In the genomic region with DNA sequence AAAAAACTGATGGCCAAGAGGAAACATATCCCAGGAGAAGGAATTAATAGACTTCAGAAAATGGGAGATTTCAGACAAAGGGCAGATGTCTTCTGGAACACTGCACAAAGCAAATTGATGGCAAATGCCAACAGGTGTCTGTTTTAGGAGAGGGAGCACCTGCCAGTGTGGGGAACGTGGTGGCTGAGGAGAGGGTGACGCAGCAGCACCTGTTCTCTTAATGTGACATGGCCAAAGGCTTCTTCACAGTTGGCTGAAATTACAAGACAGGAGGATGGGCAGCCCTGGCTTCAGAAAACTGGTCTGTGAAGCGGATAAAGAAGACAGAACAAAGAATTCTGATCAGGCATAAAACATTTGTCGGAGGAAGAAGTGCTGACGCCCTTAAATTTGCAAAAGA, we compare ENCODE assay signal across 1 cellular context.
TF ChIP-seq lines count a peak whose summit lies in the region.

No MANE protein-coding gene starts in this region.

TF ChIP-seq in WTC11, 78 proteins besides CTCF, POLR2A, EP300 and RAD21 (continued from another document):
- TF ChIP-seq, protein P1, sequence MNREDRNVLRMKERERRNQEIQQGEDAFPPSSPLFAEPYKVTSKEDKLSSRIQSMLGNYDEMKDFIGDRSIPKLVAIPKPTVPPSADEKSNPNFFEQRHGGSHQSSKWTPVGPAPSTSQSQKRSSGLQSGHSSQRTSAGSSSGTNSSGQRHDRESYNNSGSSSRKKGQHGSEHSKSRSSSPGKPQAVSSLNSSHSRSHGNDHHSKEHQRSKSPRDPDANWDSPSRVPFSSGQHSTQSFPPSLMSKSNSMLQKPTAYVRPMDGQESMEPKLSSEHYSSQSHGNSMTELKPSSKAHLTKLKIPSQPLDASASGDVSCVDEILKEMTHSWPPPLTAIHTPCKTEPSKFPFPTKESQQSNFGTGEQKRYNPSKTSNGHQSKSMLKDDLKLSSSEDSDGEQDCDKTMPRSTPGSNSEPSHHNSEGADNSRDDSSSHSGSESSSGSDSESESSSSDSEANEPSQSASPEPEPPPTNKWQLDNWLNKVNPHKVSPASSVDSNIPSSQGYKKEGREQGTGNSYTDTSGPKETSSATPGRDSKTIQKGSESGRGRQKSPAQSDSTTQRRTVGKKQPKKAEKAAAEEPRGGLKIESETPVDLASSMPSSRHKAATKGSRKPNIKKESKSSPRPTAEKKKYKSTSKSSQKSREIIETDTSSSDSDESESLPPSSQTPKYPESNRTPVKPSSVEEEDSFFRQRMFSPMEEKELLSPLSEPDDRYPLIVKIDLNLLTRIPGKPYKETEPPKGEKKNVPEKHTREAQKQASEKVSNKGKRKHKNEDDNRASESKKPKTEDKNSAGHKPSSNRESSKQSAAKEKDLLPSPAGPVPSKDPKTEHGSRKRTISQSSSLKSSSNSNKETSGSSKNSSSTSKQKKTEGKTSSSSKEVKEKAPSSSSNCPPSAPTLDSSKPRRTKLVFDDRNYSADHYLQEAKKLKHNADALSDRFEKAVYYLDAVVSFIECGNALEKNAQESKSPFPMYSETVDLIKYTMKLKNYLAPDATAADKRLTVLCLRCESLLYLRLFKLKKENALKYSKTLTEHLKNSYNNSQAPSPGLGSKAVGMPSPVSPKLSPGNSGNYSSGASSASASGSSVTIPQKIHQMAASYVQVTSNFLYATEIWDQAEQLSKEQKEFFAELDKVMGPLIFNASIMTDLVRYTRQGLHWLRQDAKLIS (CRISPR knock-in tag; IDR thresholded peaks at IDR 0.05; ENCODE audit: borderline replicate concordance) = no peak
- TF ChIP-seq CREM (CRISPR knock-in tag; IDR thresholded peaks at IDR 0.05) = no peak
- TF ChIP-seq, protein P2, sequence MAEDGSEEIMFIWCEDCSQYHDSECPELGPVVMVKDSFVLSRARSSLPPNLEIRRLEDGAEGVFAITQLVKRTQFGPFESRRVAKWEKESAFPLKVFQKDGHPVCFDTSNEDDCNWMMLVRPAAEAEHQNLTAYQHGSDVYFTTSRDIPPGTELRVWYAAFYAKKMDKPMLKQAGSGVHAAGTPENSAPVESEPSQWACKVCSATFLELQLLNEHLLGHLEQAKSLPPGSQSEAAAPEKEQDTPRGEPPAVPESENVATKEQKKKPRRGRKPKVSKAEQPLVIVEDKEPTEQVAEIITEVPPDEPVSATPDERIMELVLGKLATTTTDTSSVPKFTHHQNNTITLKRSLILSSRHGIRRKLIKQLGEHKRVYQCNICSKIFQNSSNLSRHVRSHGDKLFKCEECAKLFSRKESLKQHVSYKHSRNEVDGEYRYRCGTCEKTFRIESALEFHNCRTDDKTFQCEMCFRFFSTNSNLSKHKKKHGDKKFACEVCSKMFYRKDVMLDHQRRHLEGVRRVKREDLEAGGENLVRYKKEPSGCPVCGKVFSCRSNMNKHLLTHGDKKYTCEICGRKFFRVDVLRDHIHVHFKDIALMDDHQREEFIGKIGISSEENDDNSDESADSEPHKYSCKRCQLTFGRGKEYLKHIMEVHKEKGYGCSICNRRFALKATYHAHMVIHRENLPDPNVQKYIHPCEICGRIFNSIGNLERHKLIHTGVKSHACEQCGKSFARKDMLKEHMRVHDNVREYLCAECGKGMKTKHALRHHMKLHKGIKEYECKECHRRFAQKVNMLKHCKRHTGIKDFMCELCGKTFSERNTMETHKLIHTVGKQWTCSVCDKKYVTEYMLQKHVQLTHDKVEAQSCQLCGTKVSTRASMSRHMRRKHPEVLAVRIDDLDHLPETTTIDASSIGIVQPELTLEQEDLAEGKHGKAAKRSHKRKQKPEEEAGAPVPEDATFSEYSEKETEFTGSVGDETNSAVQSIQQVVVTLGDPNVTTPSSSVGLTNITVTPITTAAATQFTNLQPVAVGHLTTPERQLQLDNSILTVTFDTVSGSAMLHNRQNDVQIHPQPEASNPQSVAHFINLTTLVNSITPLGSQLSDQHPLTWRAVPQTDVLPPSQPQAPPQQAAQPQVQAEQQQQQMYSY (CRISPR knock-in tag; IDR thresholded peaks at IDR 0.05) = no peak
- TF ChIP-seq, protein P3, sequence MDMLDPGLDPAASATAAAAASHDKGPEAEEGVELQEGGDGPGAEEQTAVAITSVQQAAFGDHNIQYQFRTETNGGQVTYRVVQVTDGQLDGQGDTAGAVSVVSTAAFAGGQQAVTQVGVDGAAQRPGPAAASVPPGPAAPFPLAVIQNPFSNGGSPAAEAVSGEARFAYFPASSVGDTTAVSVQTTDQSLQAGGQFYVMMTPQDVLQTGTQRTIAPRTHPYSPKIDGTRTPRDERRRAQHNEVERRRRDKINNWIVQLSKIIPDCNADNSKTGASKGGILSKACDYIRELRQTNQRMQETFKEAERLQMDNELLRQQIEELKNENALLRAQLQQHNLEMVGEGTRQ (CRISPR knock-in tag; IDR thresholded peaks at IDR 0.05) = no peak
- TF ChIP-seq NR3C1 (CRISPR knock-in tag; conservative IDR thresholded peaks at IDR 0.05; ENCODE audit: low read depth) = no peak
- TF ChIP-seq, protein P4, sequence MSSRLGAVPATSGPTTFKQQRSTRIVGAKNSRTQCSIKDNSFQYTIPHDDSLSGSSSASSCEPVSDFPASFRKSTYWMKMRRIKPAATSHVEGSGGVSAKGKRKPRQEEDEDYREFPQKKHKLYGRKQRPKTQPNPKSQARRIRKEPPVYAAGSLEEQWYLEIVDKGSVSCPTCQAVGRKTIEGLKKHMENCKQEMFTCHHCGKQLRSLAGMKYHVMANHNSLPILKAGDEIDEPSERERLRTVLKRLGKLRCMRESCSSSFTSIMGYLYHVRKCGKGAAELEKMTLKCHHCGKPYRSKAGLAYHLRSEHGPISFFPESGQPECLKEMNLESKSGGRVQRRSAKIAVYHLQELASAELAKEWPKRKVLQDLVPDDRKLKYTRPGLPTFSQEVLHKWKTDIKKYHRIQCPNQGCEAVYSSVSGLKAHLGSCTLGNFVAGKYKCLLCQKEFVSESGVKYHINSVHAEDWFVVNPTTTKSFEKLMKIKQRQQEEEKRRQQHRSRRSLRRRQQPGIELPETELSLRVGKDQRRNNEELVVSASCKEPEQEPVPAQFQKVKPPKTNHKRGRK (CRISPR knock-in tag; IDR thresholded peaks at IDR 0.05; ENCODE audit: borderline replicate concordance) = no peak
- no peak for TF ChIP-seq MXD4 (CRISPR knock-in tag; IDR thresholded peaks at IDR 0.05; ENCODE audit: borderline replicate concordance)
- no peak for TF ChIP-seq NR2C2 (CRISPR knock-in tag; IDR thresholded peaks at IDR 0.05)
